ENCODE assay signal across 8 cellular contexts in the genomic region with DNA sequence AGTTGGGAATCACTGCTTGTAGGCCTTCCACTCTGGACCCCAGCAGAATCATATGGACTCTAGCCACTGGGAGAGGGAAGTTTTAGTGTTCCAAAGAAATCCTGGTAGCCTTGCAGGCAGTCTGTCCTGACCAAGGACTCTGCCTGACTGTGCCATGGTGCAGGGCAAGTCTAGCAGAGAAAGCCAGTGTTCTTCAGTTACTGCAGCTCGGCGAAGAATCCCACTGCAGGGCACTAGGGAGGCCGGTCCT. TPM values are rescaled to one million over a fixed set of nuclear protein-coding genes. Genes with fewer than 3 reads are reported as not detected.
A peak's percentile ranks its signal among the peaks of the same experiment; 100 is the strongest.
DNase-seq lines count a peak whose midpoint lies in the region; ATAC-seq lines count a peak whose summit lies in the region.

No MANE protein-coding gene starts in this region.

- peaks cover 74% of the 10 kb centered on the region for H3K4me1 Mint-ChIP-seq in activated T-cell treated with anti-CD3 and anti-CD28 coated beads, Interleukin-2, amount 50 U/mL, for 72 hours (ENCODE audit: low read depth)
- peaks cover 59% of the 10 kb centered on the region for H3K4me1 Mint-ChIP-seq in activated CD8-positive, alpha-beta T cell treated with anti-CD3 and anti-CD28 coated beads, Interleukin-2, amount 10 ng/mL, durations not matched to agents 7 days and 5 days (ENCODE audit: low read depth)
- H3K4me1 Mint-ChIP-seq in stimulated activated naive CD8-positive, alpha-beta T cell treated with anti-CD3 and anti-CD28 coated beads, Interleukin-15, Interleukin-2, amounts not matched to agents 100 ng/mL and 50 ng/mL, for 24 hours (ENCODE audit: low read depth) = peaks cover 72% of the 10 kb centered on the region

- peaks cover 21% of the 10 kb centered on the region for H3K36me3 ChIP-seq in iPS-15b (ENCODE audit: control insufficient read depth, insufficient read depth, low read length)

- H3K4me3 ChIP-seq in iPS-15b (ENCODE audit: low read depth, low read length) = peak overlapping the region; percentile 99

- POLR2A ChIA-PET in activated CD8-positive, alpha-beta T cell treated with anti-CD3 and anti-CD28 coated beads, Interleukin-2, amount 10 ng/mL, durations not matched to agents 7 days and 5 days (lab: Charles Lee) = interaction anchor here (0.9 to 6.3 kb wide), 4 partner anchors 9 to 698 kb away, joined by 3 to 64 read pairs (median 4); partner anchors contain the start of genes HSPA9 and MATR3

- peaks cover 3% of the 10 kb centered on the region for H3K4me1 ChIP-seq in iPS-15b (ENCODE audit: control insufficient read depth, insufficient read depth, low read length)

- peak in 1 of 2 donors; percentile 27 for ATAC-seq in activated T-cell treated with anti-CD3 and anti-CD28 coated beads, Interleukin-2, amount 50 U/mL, for 72 hours (replicated peaks in 1 of 2)
- peak; percentile 7 for ATAC-seq in activated CD8-positive, alpha-beta T cell treated with anti-CD3 and anti-CD28 coated beads, Interleukin-2, amount 10 ng/mL, durations not matched to agents 7 days and 5 days
- no peak for ATAC-seq in HG03139 (IDR thresholded peaks at IDR 0.05; ENCODE audit: unreplicated experiment)

- H3K27ac Mint-ChIP-seq in activated T-cell treated with anti-CD3 and anti-CD28 coated beads, Interleukin-2, amount 50 U/mL, for 72 hours = peak overlapping the region; percentile 66
- H3K27ac Mint-ChIP-seq in activated CD8-positive, alpha-beta T cell treated with anti-CD3 and anti-CD28 coated beads, Interleukin-2, amount 10 ng/mL, durations not matched to agents 7 days and 5 days = peak overlapping the region; percentile 73
- peak overlapping the region; percentile 98 for H3K27ac Mint-ChIP-seq in stimulated activated naive CD8-positive, alpha-beta T cell treated with anti-CD3 and anti-CD28 coated beads, Interleukin-15, Interleukin-2, amounts not matched to agents 100 ng/mL and 50 ng/mL, for 24 hours

- H3K4me3 Mint-ChIP-seq in activated T-cell treated with anti-CD3 and anti-CD28 coated beads, Interleukin-2, amount 50 U/mL, for 72 hours = peak overlapping the region; percentile 92 to 95
- peak overlapping the region; percentile 90 for H3K4me3 Mint-ChIP-seq in activated CD8-positive, alpha-beta T cell treated with anti-CD3 and anti-CD28 coated beads, Interleukin-2, amount 10 ng/mL, durations not matched to agents 7 days and 5 days
- peak overlapping the region; percentile 97 for H3K4me3 Mint-ChIP-seq in stimulated activated naive CD8-positive, alpha-beta T cell treated with anti-CD3 and anti-CD28 coated beads, Interleukin-15, Interleukin-2, amounts not matched to agents 100 ng/mL and 50 ng/mL, for 24 hours

- H3K27me3 Mint-ChIP-seq in activated T-cell treated with anti-CD3 and anti-CD28 coated beads, Interleukin-2, amount 50 U/mL, for 72 hours (ENCODE audit: low read depth) = no peaks in the 10 kb centered on the region
- peaks cover 4% of the 10 kb centered on the region for H3K27me3 Mint-ChIP-seq in activated CD8-positive, alpha-beta T cell treated with anti-CD3 and anti-CD28 coated beads, Interleukin-2, amount 10 ng/mL, durations not matched to agents 7 days and 5 days (ENCODE audit: low read depth)
- H3K27me3 Mint-ChIP-seq in stimulated activated naive CD8-positive, alpha-beta T cell treated with anti-CD3 and anti-CD28 coated beads, Interleukin-15, Interleukin-2, amounts not matched to agents 100 ng/mL and 50 ng/mL, for 24 hours = no peaks in the 10 kb centered on the region

- CTCF ChIA-PET in activated CD8-positive, alpha-beta T cell treated with anti-CD3 and anti-CD28 coated beads, Interleukin-2, amount 10 ng/mL, durations not matched to agents 7 days and 5 days (lab: Charles Lee) = interaction anchor here (1.0 to 3.5 kb wide), 10 partner anchors 20 to 705 kb away, joined by 3 to 16 read pairs (median 4); partner anchors contain the start of gene MATR3

- H3K27me3 ChIP-seq in iPS-15b (ENCODE audit: control insufficient read depth, insufficient read depth, low read length) = no peaks in the 10 kb centered on the region

- H3K9me3 Mint-ChIP-seq in activated T-cell treated with anti-CD3 and anti-CD28 coated beads, Interleukin-2, amount 50 U/mL, for 72 hours = no peaks in the 10 kb centered on the region
- no peaks in the 10 kb centered on the region for H3K9me3 Mint-ChIP-seq in activated CD8-positive, alpha-beta T cell treated with anti-CD3 and anti-CD28 coated beads, Interleukin-2, amount 10 ng/mL, durations not matched to agents 7 days and 5 days (ENCODE audit: insufficient read depth)
- no peaks in the 10 kb centered on the region for H3K9me3 Mint-ChIP-seq in stimulated activated naive CD8-positive, alpha-beta T cell treated with anti-CD3 and anti-CD28 coated beads, Interleukin-15, Interleukin-2, amounts not matched to agents 100 ng/mL and 50 ng/mL, for 24 hours

- no peak for DNase-seq in activated T-cell treated with anti-CD3 and anti-CD28 coated beads, Interleukin-2, amount 50 U/mL, for 72 hours
- no peak for DNase-seq in activated T-cell treated with anti-CD3 and anti-CD28 coated beads for 4 hours
- DNase-seq in activated CD8-positive, alpha-beta T cell treated with anti-CD3 and anti-CD28 coated beads, Interleukin-2, amount 10 ng/mL, durations not matched to agents 7 days and 5 days = no peak
- DNase-seq in HUDEP-2 (lab: John Stamatoyannopoulos, UW; ENCODE audit: unreplicated experiment in 76 of 76) = no peak
- no peak for DNase-seq in SW 1271 (lab: John Stamatoyannopoulos, UW)

- no peak overlapping the region for H3K9ac ChIP-seq in iPS-15b (ENCODE audit: low read depth, low read length)

- peaks cover 3 to 6% of the 10 kb centered on the region in 2 donors for H3K36me3 Mint-ChIP-seq in activated T-cell treated with anti-CD3 and anti-CD28 coated beads, Interleukin-2, amount 50 U/mL, for 72 hours (ENCODE audit: insufficient read depth in 2 of 2)
- H3K36me3 Mint-ChIP-seq in activated CD8-positive, alpha-beta T cell treated with anti-CD3 and anti-CD28 coated beads, Interleukin-2, amount 10 ng/mL, durations not matched to agents 7 days and 5 days (ENCODE audit: low read depth) = peaks cover 25% of the 10 kb centered on the region
- H3K36me3 Mint-ChIP-seq in stimulated activated naive CD8-positive, alpha-beta T cell treated with anti-CD3 and anti-CD28 coated beads, Interleukin-15, Interleukin-2, amounts not matched to agents 100 ng/mL and 50 ng/mL, for 24 hours (ENCODE audit: low read depth) = peaks cover 40% of the 10 kb centered on the region

- H3K9me3 ChIP-seq in iPS-15b (ENCODE audit: control insufficient read depth, insufficient read depth, low read length) = no peaks in the 10 kb centered on the region

RNA-seq across cellular contexts. Expression of gene MATR3, which starts 20.3 kb away (rescaled TPM):
- 100 to 1,000 TPM; 124 to 164 TPM for total RNA-seq in activated T-cell treated with anti-CD3 and anti-CD28 coated beads, Interleukin-2, amount 50 U/mL, for 72 hours
- 100 to 1,000 TPM; 174 to 176 TPM for total RNA-seq in activated CD8-positive, alpha-beta T cell treated with anti-CD3 and anti-CD28 coated beads, Interleukin-2, amount 10 ng/mL, durations not matched to agents 7 days and 5 days
